In genomic region chrX:55452825-55453124, GRCh38 we compare ENCODE assay signal across 8 cellular contexts. TPM values are rescaled to one million over a fixed set of nuclear protein-coding genes. Genes with fewer than 3 reads are reported as not detected.
A peak's percentile ranks its signal among the peaks of the same experiment; 100 is the strongest.
DNase-seq lines count a peak whose midpoint lies in the region; ATAC-seq and TF ChIP-seq lines count a peak whose summit lies in the region.

No MANE protein-coding gene starts in this region.

- WGBS in esophagus, 2 donors, result 1 to 35% methylated on average over 10 of the region's 10 CpGs
- 0 to 44% (median 1%) methylated on average over 10 of the region's 10 CpGs for WGBS in psoas muscle, 3 donors

- DNase-seq in Peyer's patch (no peak), psoas muscle (no peak), T-helper 9 cell (no peak)

- TF ChIP-seq CTCF in Peyer's patch (IDR thresholded peaks at IDR 0.05) (no peak), psoas muscle (IDR thresholded peaks at IDR 0.05) (no peak)

- no peaks in the 10 kb centered on the region for H3K4me1 ChIP-seq in Peyer's patch
- H3K4me1 ChIP-seq in esophagus (ENCODE audit: control insufficient read depth in 2 of 2, insufficient read depth in 2 of 2, low read length in 1 of 2), result no peaks in the 10 kb centered on the region
- no peaks in the 10 kb centered on the region for H3K4me1 ChIP-seq in psoas muscle

- no peaks in the 10 kb centered on the region for H3K27me3 ChIP-seq in Peyer's patch
- H3K27me3 ChIP-seq in esophagus (ENCODE audit: control insufficient read depth in 1 of 2, insufficient read depth in 2 of 2, low read length in 2 of 2), result no peaks in the 10 kb centered on the region
- H3K27me3 ChIP-seq in psoas muscle (ENCODE audit: insufficient read depth in 3 of 3, low read length in 2 of 3), result no peaks in the 10 kb centered on the region

- H3K36me3 ChIP-seq in Peyer's patch (no peaks in the 10 kb centered on the region), esophagus (ENCODE audit: control insufficient read depth in 2 of 2, insufficient read depth in 2 of 2, low read length in 1 of 2) (no peaks in the 10 kb centered on the region), psoas muscle (ENCODE audit: insufficient read depth in 1 of 2, low read depth in 1 of 2) (no peaks in the 10 kb centered on the region)

- H3K9me3 ChIP-seq in Peyer's patch (no peaks in the 10 kb centered on the region), esophagus (ENCODE audit: control insufficient read depth in 2 of 2, insufficient read depth in 1 of 2, low read depth in 1 of 2, low read length in 1 of 2) (no peaks in the 10 kb centered on the region), psoas muscle (no peaks in the 10 kb centered on the region)

- ATAC-seq in GM18867 (IDR thresholded peaks at IDR 0.05; ENCODE audit: unreplicated experiment), result peak; percentile 3
- ATAC-seq in psoas muscle, result no peak
- ATAC-seq in HG03095 (IDR thresholded peaks at IDR 0.05; ENCODE audit: unreplicated experiment), result no peak
- no peak for ATAC-seq in HG03097 (IDR thresholded peaks at IDR 0.05; ENCODE audit: low FRiP score, unreplicated experiment)
- no peak for ATAC-seq in HG03432 (IDR thresholded peaks at IDR 0.05; ENCODE audit: unreplicated experiment)

- H3K4me3 ChIP-seq in Peyer's patch, result peak overlapping the region; percentile 54 to 65 (median 56)
- H3K4me3 ChIP-seq in esophagus (ENCODE audit: low read depth in 1 of 2, low read length in 2 of 2), result peak overlapping the region; percentile 57 to 60
- peak overlapping the region; percentile 76 for H3K4me3 ChIP-seq in psoas muscle

- TF ChIP-seq POLR2A in Peyer's patch (IDR thresholded peaks at IDR 0.05), result no peak

- intact Hi-C loops in psoas muscle (cut with DNase I), result no loop called here

- peak overlapping the region; percentile 64 to 81 (median 76) for H3K27ac ChIP-seq in Peyer's patch
- peak overlapping the region; percentile 64 to 70 for H3K27ac ChIP-seq in esophagus (ENCODE audit: low read depth in 2 of 2, low read length in 1 of 2)
- no peak overlapping the region for H3K27ac ChIP-seq in psoas muscle

RNA-seq across cellular contexts. Expression of gene MAGEH1, which starts 0.8 kb away (rescaled TPM):
- total RNA-seq in Peyer's patch, result 1 to 10 TPM; 1.1 to 6.6 (median 3.1) TPM
- 1 to 10 TPM; 3.7 to 5.6 TPM for polyA plus RNA-seq in esophagus
- 10 to 100 TPM in 1 of 4 donors, 1 to 10 TPM in 3; 5.8 to 10.6 (median 7.6) TPM for total RNA-seq in psoas muscle
- 10 to 100 TPM in 1 of 3 donors, 1 to 10 TPM in 2; 7.0 to 20.4 (median 8.2) TPM for polyA plus RNA-seq in psoas muscle

RNA-seq across cellular contexts. Expression of gene USP51, which starts 36.9 kb away (rescaled TPM):
- total RNA-seq in Peyer's patch (under 1 TPM; 0.18 to 0.83 (median 0.54) TPM), psoas muscle (1 to 10 TPM in 1 of 4 donors, under 1 TPM in 3; 0.32 to 1.2 (median 0.42) TPM)
- polyA plus RNA-seq in esophagus (under 1 TPM; 0.24 TPM), psoas muscle (under 1 TPM; 0.07 to 0.27 (median 0.27) TPM)
